Comparison of ENCODE assay signal across 8 cellular contexts in the genomic region with DNA sequence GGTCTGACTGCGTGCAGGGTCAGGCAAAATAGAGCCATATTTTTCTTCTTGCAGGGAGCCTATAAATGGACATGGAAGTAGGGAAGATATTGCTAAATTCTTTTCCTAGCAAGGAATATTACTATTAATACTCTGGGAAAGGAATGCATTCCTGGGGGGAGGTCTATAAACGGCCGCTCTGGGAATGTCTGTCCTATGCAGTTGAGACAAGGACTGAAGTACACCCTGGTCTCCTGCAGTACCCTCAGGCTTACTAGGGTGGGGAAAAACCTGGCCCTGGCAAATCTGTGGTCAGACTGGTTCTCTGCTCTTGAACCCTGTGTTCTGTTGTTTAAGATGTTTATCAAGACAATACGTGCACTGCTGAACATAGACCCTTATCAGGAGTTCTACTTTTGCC. TPM values are rescaled to one million over a fixed set of nuclear protein-coding genes. Genes with fewer than 3 reads are reported as not detected.
"Had no signal": no experiment of that assay in that cellular context is flagged by ENCODE, and none has a peak within 500 bp of the region (broad histone marks: within the 10 kb centered on the region; RNA-seq: fewer than 3 reads in every experiment).

No MANE protein-coding gene starts in this region.

RNA-seq across cellular contexts. Expression of a gene that starts 3.1 kb away (rescaled TPM):
- total RNA-seq: activated CD4-positive, alpha-beta memory T cell treated with anti-CD3 and anti-CD28 coated beads for 36 hours; activated CD8-positive, alpha-beta memory T cell treated with anti-CD3 and anti-CD28 coated beads for 36 hours; activated naive CD4-positive, alpha-beta T cell treated with anti-CD3 and anti-CD28 coated beads for 36 hours; activated T-helper 17 cell treated with anti-CD3 and anti-CD28 coated beads, Interleukin-2, amount 50 U/mL, for 72 hours; astrocyte; bronchial epithelial cell had no signal
- polyA plus RNA-seq: cardiac muscle cell had no signal

RNA-seq across cellular contexts. Expression of a gene that starts 21.3 kb away (rescaled TPM):
- total RNA-seq: activated CD8-positive, alpha-beta memory T cell treated with anti-CD3 and anti-CD28 coated beads for 36 hours; activated naive CD4-positive, alpha-beta T cell treated with anti-CD3 and anti-CD28 coated beads for 36 hours; activated naive CD8-positive, alpha-beta T cell treated with anti-CD3 and anti-CD28 coated beads for 36 hours; astrocyte had no signal
